ENCODE assay signal across 8 cellular contexts in the genomic region with DNA sequence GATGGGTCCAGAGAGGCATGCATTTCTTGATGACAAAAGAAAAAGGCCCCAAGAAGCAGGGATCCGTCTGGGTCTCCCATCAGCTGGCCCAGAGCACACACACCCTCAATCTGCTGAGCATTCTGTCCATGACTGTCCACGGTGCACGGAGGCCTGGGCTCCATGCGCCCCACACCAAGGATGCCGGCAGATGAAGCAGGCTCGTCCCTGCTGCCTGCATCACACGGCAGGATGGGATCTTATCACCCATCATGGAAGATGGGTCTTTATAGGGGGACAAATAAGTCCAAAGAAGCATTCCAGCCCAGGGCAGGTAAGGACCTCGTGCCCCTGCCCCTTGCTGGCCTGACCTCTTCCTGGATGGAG. TPM values are rescaled to one million over a fixed set of nuclear protein-coding genes. Genes with fewer than 3 reads are reported as not detected.
"Had no signal": no experiment of that assay in that cellular context is flagged by ENCODE, and none has a peak within 500 bp of the region (broad histone marks: within the 10 kb centered on the region; RNA-seq: fewer than 3 reads in every experiment).

No MANE protein-coding gene starts in this region.

- H3K4me3 ChIP-seq: K562 had no signal

- DNase-seq: IMR-90, KBM-7, KG1 had no signal

- H3K27ac ChIP-seq: HL-60 had no signal

- ATAC-seq: HepG2, K562 had no signal

RNA-seq across cellular contexts. Expression of gene PRIMA1, which starts 59.7 kb away (rescaled TPM):
- total RNA-seq: HT-29, IMR-90, K562 had no signal
- polyA plus RNA-seq: IgD-negative memory B cell, IMR-90, K562 had no signal
